20 cellular contexts compared by ENCODE assay signal in genomic region chr6:14348389-14348788, GRCh38.
DNase-seq lines count a peak whose midpoint lies in the region; ATAC-seq and TF ChIP-seq lines count a peak whose summit lies in the region.
"Had no signal": no experiment of that assay in that cellular context is flagged by ENCODE, and none has a peak within 500 bp of the region (broad histone marks: within the 10 kb centered on the region; RNA-seq: fewer than 3 reads in every experiment).

No MANE protein-coding gene starts in this region.

- H3K4me3 ChIP-seq in DND-41 (ENCODE audit: low read depth in 1 of 2, low read length in 2 of 2) (no peak overlapping the region), NB4 (ENCODE audit: low read depth, low read length) (no peak overlapping the region)
- H3K4me3 ChIP-seq: GM12878 had no signal

- peak overlapping the region in 4 of 6 donors; percentile 58 to 82 (median 76) for H3K27ac Mint-ChIP-seq in naive B cell
- no peak overlapping the region for H3K27ac Mint-ChIP-seq in type B pancreatic cell
- H3K27ac Mint-ChIP-seq: CD8-positive, alpha-beta T cell had no signal

- H3K27me3 ChIP-seq in DND-41 (ENCODE audit: insufficient read depth, low read length, poor library complexity), result no peaks in the 10 kb centered on the region

- peak overlapping the region in 5 of 8 donors; percentile 10 to 76 (median 33) for H3K4me3 Mint-ChIP-seq in naive B cell
- H3K4me3 Mint-ChIP-seq in type B pancreatic cell, result no peak overlapping the region
- H3K4me3 Mint-ChIP-seq: CD8-positive, alpha-beta T cell had no signal

- no peak overlapping the region for H2AFZ ChIP-seq in DND-41 (ENCODE audit: low read depth, low read length)

- H3K79me2 ChIP-seq in DND-41 (ENCODE audit: insufficient read depth, low read length), result no peaks in the 10 kb centered on the region

- no peaks in the 10 kb centered on the region for H3K9me3 ChIP-seq in DND-41 (ENCODE audit: insufficient read depth, low read length, severe bottlenecking)

- peak overlapping the region; percentile 63 for H3K27ac ChIP-seq in DND-41 (ENCODE audit: low read length)
- H3K27ac ChIP-seq: KMS-11 had no signal

- TF ChIP-seq POLR2A in NB4 (IDR thresholded peaks at IDR 0.05; ENCODE audit: extremely low read depth, insufficient read length), result no peak

- H3K9ac ChIP-seq in DND-41 (ENCODE audit: low read depth, low read length), result no peak overlapping the region
- H3K9ac ChIP-seq: KMS-11 had no signal

- intact Hi-C loops in posterior cingulate gyrus (cut with DNase I), result no loop called here

- H3K27me3 Mint-ChIP-seq in naive B cell (no peaks in the 10 kb centered on the region), type B pancreatic cell (peaks cover 12% of the 10 kb centered on the region)

- no peak overlapping the region for H3K4me2 ChIP-seq in DND-41 (ENCODE audit: insufficient read depth, low read length)
- H3K4me2 ChIP-seq: KMS-11 had no signal

- DNase-seq in DND-41 (no peak), NB4 (ENCODE audit: low read depth) (peak; percentile 52), SKM-1 (lab: John Stamatoyannopoulos, UW; ENCODE audit: unreplicated experiment) (peak; percentile 27), naive B cell (peak; percentile 11), NCI-H146 (lab: John Stamatoyannopoulos, UW) (no peak), posterior cingulate gyrus (no peak), type B pancreatic cell (ENCODE audit: extremely low spot score, unreplicated experiment) (no peak)
- DNase-seq: ACHN; CD8-positive, alpha-beta T cell; DMS79; GDM1; HCEC 1CT; NCI-H2029; NCI-H2171; NCI-H446; NCI-H69; SHP77 treated with DMSO at 0.1 percent for 48 hours; SW 1271 had no signal

- H3K36me3 ChIP-seq in DND-41 (ENCODE audit: insufficient read depth, low read length), result no peaks in the 10 kb centered on the region

- no peaks in the 10 kb centered on the region for H3K36me3 Mint-ChIP-seq in naive B cell
- no peaks in the 10 kb centered on the region for H3K36me3 Mint-ChIP-seq in type B pancreatic cell
- H3K36me3 Mint-ChIP-seq: CD8-positive, alpha-beta T cell had no signal

- TF ChIP-seq CTCF in DND-41 (IDR thresholded peaks at IDR 0.05; ENCODE audit: borderline replicate concordance, extremely low read depth, low read length, poor library complexity, severe bottlenecking) (no peak), NB4 (IDR thresholded peaks at IDR 0.05; ENCODE audit: low read depth, low read length) (no peak), type B pancreatic cell (conservative IDR thresholded peaks at IDR 0.05) (no peak)

- peaks cover 33% of the 10 kb centered on the region for H3K4me1 ChIP-seq in DND-41 (ENCODE audit: insufficient read depth, low read length)

- ATAC-seq in DND-41 (ENCODE audit: insufficient read depth, low read depth) (no peak), naive B cell (ENCODE audit: low read depth in 2 of 2) (peak; percentile 55 to 74)
- ATAC-seq: CD8-positive, alpha-beta T cell; GM12878 had no signal

- H3K9me3 Mint-ChIP-seq in naive B cell (peaks cover 0 to 10% (median 0%) of the 10 kb centered on the region in 7 donors), type B pancreatic cell (peaks cover 4% of the 10 kb centered on the region)
- H3K9me3 Mint-ChIP-seq: CD8-positive, alpha-beta T cell had no signal

- H3K4me1 Mint-ChIP-seq in naive B cell, result peaks cover 31 to 41% (median 32%) of the 10 kb centered on the region in 3 donors
- peaks cover 7% of the 10 kb centered on the region for H3K4me1 Mint-ChIP-seq in type B pancreatic cell (ENCODE audit: unreplicated experiment)

- H4K20me1 ChIP-seq in DND-41 (ENCODE audit: insufficient read depth, low read length), result no peaks in the 10 kb centered on the region

Comparison
In these comparisons a context has a peak if more than half of its experiments do, and no peak if none do; other contexts are left out.
1. DNase-seq: peak in NB4 (single experiment), SKM-1 (single experiment) and naive B cell (single experiment); none in DND-41 (single experiment), NCI-H146 (single experiment), posterior cingulate gyrus (0 of 10) and type B pancreatic cell (single experiment).